24 cellular contexts compared by ENCODE assay signal in the genomic region with DNA sequence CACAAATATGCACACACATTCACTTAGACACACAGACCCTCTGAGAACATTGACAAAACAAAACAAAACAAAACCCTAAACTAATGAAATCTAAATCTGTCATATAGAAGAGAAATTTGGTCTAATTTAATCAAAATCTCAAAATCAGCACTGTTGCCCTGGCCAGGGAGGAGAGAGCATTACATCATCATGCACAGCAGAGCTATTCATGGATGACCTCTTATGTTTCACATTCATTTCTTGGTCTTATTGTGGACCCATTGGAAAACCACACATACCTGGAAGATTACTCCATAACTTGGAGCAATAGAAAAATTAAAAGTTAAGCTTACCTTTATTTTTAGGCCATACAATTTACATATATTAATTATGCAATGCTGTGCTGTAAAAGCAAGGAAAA.
A peak's percentile ranks its signal among the peaks of the same experiment; 100 is the strongest.
DNase-seq lines count a peak whose midpoint lies in the region; ATAC-seq and TF ChIP-seq lines count a peak whose summit lies in the region.
"Had no signal": no experiment of that assay in that cellular context is flagged by ENCODE, and none has a peak within 500 bp of the region (broad histone marks: within the 10 kb centered on the region; RNA-seq: fewer than 3 reads in every experiment).

No MANE protein-coding gene starts in this region.

- no peak for ATAC-seq in GM18520 (IDR thresholded peaks at IDR 0.05; ENCODE audit: unreplicated experiment)
- no peak for ATAC-seq in WTC11
- ATAC-seq: K562 had no signal

- no peaks in the 10 kb centered on the region for H3K27me3 Mint-ChIP-seq in WTC11 (ENCODE audit: low read depth)
- H3K27me3 Mint-ChIP-seq: CD4-positive, CD25-positive, alpha-beta regulatory T cell had no signal

- H3K4me1 Mint-ChIP-seq in WTC11, result peaks cover 10% of the 10 kb centered on the region
- H3K4me1 Mint-ChIP-seq: CD4-positive, CD25-positive, alpha-beta regulatory T cell; neural crest cell had no signal

- H3K36me3 Mint-ChIP-seq in WTC11, result peaks cover 8% of the 10 kb centered on the region
- H3K36me3 Mint-ChIP-seq: CD4-positive, CD25-positive, alpha-beta regulatory T cell had no signal

- no peak for TF ChIP-seq CTCF in WTC11 (IDR thresholded peaks at IDR 0.05)

- H3K9me3 Mint-ChIP-seq in WTC11, result peaks cover 13% of the 10 kb centered on the region

- CTCF ChIA-PET in WTC11 (lab: Charles Lee), result no interaction called here

- POLR2A ChIA-PET in WTC11 (lab: Charles Lee), result no interaction called here

- H3K27ac Mint-ChIP-seq in WTC11, result no peak overlapping the region; the same call in 1 of the 2 replicates
- H3K27ac Mint-ChIP-seq: CD4-positive, CD25-positive, alpha-beta regulatory T cell had no signal

- H3K4me3 Mint-ChIP-seq in WTC11, result no peak overlapping the region
- H3K4me3 Mint-ChIP-seq: CD4-positive, CD25-positive, alpha-beta regulatory T cell; neural crest cell had no signal

- DNase-seq in AG20443 (ENCODE audit: low spot score), result peak; percentile 21
- peak; percentile 52 for DNase-seq in M059J (ENCODE audit: low read depth)
- peak; percentile 4 for DNase-seq in fibroblast of gingiva (ENCODE audit: low read depth)
- DNase-seq in myocyte (ENCODE audit: low read depth), result peak; percentile 40
- DNase-seq in NCI-H187 (lab: John Stamatoyannopoulos, UW), result no peak
- DNase-seq in WTC11 (ENCODE audit: low spot score), result no peak
- DNase-seq in NCI-H524 (lab: John Stamatoyannopoulos, UW), result no peak
- DNase-seq: activated CD4-positive, alpha-beta T cell treated with anti-CD3 and anti-CD28 coated beads, Interleukin-2, amount 50 U/mL, for 48 hours; activated CD4-positive, CD25-positive, alpha-beta regulatory T cell; activated effector memory CD4-positive, alpha-beta T cell treated with anti-CD3 and anti-CD28 coated beads, Interleukin-2, amount 50 U/mL, for 16 hours; caudate nucleus; CD4-positive, CD25-positive, alpha-beta regulatory T cell; DMS 273 treated with DMSO at 0.1 percent for 48 hours; GDM1; glutamatergic neuron; NCI-H1694 treated with DMSO at 0.1 percent for 48 hours; NCI-H2227 treated with DMSO at 0.1 percent for 48 hours; NCI-H774; stimulated activated CD4-positive, alpha-beta T cell treated with anti-CD3 and anti-CD28 coated beads, Interleukin-2, amount 100 ng/mL, for 48 hours; stimulated activated naive CD4-positive, alpha-beta T cell treated with Interleukin-2 at 50 U/mL for 16 hours; T1000 had no signal

TF ChIP-seq in WTC11, 78 proteins besides CTCF, POLR2A, EP300 and RAD21 (continues in another document):
- no peak for TF ChIP-seq MXD4 (CRISPR knock-in tag; IDR thresholded peaks at IDR 0.05; ENCODE audit: borderline replicate concordance)
- TF ChIP-seq GRHL2 (CRISPR knock-in tag; IDR thresholded peaks at IDR 0.05; ENCODE audit: insufficient replicate concordance, severe bottlenecking), result no peak
- TF ChIP-seq, protein P1, sequence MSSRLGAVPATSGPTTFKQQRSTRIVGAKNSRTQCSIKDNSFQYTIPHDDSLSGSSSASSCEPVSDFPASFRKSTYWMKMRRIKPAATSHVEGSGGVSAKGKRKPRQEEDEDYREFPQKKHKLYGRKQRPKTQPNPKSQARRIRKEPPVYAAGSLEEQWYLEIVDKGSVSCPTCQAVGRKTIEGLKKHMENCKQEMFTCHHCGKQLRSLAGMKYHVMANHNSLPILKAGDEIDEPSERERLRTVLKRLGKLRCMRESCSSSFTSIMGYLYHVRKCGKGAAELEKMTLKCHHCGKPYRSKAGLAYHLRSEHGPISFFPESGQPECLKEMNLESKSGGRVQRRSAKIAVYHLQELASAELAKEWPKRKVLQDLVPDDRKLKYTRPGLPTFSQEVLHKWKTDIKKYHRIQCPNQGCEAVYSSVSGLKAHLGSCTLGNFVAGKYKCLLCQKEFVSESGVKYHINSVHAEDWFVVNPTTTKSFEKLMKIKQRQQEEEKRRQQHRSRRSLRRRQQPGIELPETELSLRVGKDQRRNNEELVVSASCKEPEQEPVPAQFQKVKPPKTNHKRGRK (CRISPR knock-in tag; IDR thresholded peaks at IDR 0.05; ENCODE audit: borderline replicate concordance), result no peak
- TF ChIP-seq, protein P2, sequence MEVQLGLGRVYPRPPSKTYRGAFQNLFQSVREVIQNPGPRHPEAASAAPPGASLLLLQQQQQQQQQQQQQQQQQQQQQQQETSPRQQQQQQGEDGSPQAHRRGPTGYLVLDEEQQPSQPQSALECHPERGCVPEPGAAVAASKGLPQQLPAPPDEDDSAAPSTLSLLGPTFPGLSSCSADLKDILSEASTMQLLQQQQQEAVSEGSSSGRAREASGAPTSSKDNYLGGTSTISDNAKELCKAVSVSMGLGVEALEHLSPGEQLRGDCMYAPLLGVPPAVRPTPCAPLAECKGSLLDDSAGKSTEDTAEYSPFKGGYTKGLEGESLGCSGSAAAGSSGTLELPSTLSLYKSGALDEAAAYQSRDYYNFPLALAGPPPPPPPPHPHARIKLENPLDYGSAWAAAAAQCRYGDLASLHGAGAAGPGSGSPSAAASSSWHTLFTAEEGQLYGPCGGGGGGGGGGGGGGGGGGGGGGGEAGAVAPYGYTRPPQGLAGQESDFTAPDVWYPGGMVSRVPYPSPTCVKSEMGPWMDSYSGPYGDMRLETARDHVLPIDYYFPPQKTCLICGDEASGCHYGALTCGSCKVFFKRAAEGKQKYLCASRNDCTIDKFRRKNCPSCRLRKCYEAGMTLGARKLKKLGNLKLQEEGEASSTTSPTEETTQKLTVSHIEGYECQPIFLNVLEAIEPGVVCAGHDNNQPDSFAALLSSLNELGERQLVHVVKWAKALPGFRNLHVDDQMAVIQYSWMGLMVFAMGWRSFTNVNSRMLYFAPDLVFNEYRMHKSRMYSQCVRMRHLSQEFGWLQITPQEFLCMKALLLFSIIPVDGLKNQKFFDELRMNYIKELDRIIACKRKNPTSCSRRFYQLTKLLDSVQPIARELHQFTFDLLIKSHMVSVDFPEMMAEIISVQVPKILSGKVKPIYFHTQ (CRISPR knock-in tag; IDR thresholded peaks at IDR 0.05), result no peak
- no peak for TF ChIP-seq TP53 (CRISPR knock-in tag; IDR thresholded peaks at IDR 0.05)
- TF ChIP-seq NR3C1 (CRISPR knock-in tag; conservative IDR thresholded peaks at IDR 0.05; ENCODE audit: low read depth), result no peak
- TF ChIP-seq, protein P3, sequence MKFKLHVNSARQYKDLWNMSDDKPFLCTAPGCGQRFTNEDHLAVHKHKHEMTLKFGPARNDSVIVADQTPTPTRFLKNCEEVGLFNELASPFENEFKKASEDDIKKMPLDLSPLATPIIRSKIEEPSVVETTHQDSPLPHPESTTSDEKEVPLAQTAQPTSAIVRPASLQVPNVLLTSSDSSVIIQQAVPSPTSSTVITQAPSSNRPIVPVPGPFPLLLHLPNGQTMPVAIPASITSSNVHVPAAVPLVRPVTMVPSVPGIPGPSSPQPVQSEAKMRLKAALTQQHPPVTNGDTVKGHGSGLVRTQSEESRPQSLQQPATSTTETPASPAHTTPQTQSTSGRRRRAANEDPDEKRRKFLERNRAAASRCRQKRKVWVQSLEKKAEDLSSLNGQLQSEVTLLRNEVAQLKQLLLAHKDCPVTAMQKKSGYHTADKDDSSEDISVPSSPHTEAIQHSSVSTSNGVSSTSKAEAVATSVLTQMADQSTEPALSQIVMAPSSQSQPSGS (CRISPR knock-in tag; IDR thresholded peaks at IDR 0.05; ENCODE audit: borderline replicate concordance, low read depth), result no peak
- TF ChIP-seq, protein P4, sequence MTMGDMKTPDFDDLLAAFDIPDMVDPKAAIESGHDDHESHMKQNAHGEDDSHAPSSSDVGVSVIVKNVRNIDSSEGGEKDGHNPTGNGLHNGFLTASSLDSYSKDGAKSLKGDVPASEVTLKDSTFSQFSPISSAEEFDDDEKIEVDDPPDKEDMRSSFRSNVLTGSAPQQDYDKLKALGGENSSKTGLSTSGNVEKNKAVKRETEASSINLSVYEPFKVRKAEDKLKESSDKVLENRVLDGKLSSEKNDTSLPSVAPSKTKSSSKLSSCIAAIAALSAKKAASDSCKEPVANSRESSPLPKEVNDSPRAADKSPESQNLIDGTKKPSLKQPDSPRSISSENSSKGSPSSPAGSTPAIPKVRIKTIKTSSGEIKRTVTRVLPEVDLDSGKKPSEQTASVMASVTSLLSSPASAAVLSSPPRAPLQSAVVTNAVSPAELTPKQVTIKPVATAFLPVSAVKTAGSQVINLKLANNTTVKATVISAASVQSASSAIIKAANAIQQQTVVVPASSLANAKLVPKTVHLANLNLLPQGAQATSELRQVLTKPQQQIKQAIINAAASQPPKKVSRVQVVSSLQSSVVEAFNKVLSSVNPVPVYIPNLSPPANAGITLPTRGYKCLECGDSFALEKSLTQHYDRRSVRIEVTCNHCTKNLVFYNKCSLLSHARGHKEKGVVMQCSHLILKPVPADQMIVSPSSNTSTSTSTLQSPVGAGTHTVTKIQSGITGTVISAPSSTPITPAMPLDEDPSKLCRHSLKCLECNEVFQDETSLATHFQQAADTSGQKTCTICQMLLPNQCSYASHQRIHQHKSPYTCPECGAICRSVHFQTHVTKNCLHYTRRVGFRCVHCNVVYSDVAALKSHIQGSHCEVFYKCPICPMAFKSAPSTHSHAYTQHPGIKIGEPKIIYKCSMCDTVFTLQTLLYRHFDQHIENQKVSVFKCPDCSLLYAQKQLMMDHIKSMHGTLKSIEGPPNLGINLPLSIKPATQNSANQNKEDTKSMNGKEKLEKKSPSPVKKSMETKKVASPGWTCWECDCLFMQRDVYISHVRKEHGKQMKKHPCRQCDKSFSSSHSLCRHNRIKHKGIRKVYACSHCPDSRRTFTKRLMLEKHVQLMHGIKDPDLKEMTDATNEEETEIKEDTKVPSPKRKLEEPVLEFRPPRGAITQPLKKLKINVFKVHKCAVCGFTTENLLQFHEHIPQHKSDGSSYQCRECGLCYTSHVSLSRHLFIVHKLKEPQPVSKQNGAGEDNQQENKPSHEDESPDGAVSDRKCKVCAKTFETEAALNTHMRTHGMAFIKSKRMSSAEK (CRISPR knock-in tag; IDR thresholded peaks at IDR 0.05; ENCODE audit: borderline replicate concordance), result no peak
- no peak for TF ChIP-seq CBFB (CRISPR knock-in tag; IDR thresholded peaks at IDR 0.05; ENCODE audit: low read depth)
- no peak for TF ChIP-seq NFE2L1 (CRISPR knock-in tag; IDR thresholded peaks at IDR 0.05)
- TF ChIP-seq NR2C2 (CRISPR knock-in tag; IDR thresholded peaks at IDR 0.05), result no peak
- no peak for TF ChIP-seq SMAD4 (CRISPR knock-in tag; IDR thresholded peaks at IDR 0.05)

Comparison
In these comparisons a context has a peak if more than half of its experiments do, and no peak if none do; other contexts are left out.
1. DNase-seq: peak in AG20443 (single experiment), M059J (single experiment), fibroblast of gingiva (single experiment) and myocyte (single experiment); none in NCI-H187 (0 of 2), WTC11 (single experiment) and NCI-H524 (0 of 2).